8 cellular contexts compared by ENCODE assay signal in genomic region chr5:61625682-61626620, GRCh38.
DNase-seq lines count a peak whose midpoint lies in the region; ATAC-seq and TF ChIP-seq lines count a peak whose summit lies in the region.

No MANE protein-coding gene starts in this region.

- no peak overlapping the region for H3K27ac ChIP-seq in RWPE1

- CTCF ChIA-PET in RWPE1 (lab: Yijun Ruan, JAX), result interaction anchor here (1.1 kb wide), 1 partner anchor 33 kb away, joined by 4 read pairs; no protein-coding TSS in a partner anchor

- TF ChIP-seq CTCF in RWPE1 (conservative IDR thresholded peaks at IDR 0.05; ENCODE audit: low read depth), result no peak

- DNase-seq in C1 segment of cervical spinal cord (lab: John Stamatoyannopoulos, UW) (peak in 13 of 14 donors; percentile 48 to 84 (median 75)), RWPE1 (ENCODE audit: low spot score) (peak; percentile 46), dermis microvascular lymphatic vessel endothelial cell (ENCODE audit: low read depth in 2 of 2) (peak; percentile 20 to 55), left lobe of liver (ENCODE audit: low spot score) (peak; percentile 73), NCI-H510A treated with DMSO at 0.1 percent for 48 hours (lab: John Stamatoyannopoulos, UW) (no peak)
- peak; percentile 13 to 15 for DNase-seq in stimulated activated CD4-positive, alpha-beta T cell treated with anti-CD3 and anti-CD28 coated beads, Interleukin-15, amount 100 ng/mL, for 48 hours (ENCODE audit: low read depth in 2 of 2)

- ATAC-seq in GM21737 (IDR thresholded peaks at IDR 0.05; ENCODE audit: unreplicated experiment) (peak; percentile 59), left lobe of liver (peak; percentile 97), HG03039 (IDR thresholded peaks at IDR 0.05; ENCODE audit: unreplicated experiment) (no peak)

- POLR2A ChIA-PET in RWPE1 (lab: Yijun Ruan, JAX; ENCODE audit: low non-redundant PET), result no interaction called here
